Comparison of ENCODE assay signal across 16 cellular contexts in genomic region chr1:210496063-210496462, GRCh38.
DNase-seq lines count a peak whose midpoint lies in the region; TF ChIP-seq lines count a peak whose summit lies in the region.
"Had no signal": no experiment of that assay in that cellular context is flagged by ENCODE, and none has a peak within 500 bp of the region (broad histone marks: within the 10 kb centered on the region; RNA-seq: fewer than 3 reads in every experiment).

No MANE protein-coding gene starts in this region.

- no peak for TF ChIP-seq CTCF in retinal pigment epithelial cell (conservative IDR thresholded peaks at IDR 0.05; ENCODE audit: low read depth, low read length)

- POLR2A ChIA-PET in CD4-positive, alpha-beta memory T cell (lab: Charles Lee; ENCODE audit: partially characterized antibody) = no interaction called here

- H3K27ac ChIP-seq in CD4-positive, alpha-beta memory T cell (ENCODE audit: low read depth, low read length) = no peak overlapping the region

- H3K4me3 Mint-ChIP-seq in CD4-positive, alpha-beta memory T cell = no peak overlapping the region
- H3K4me3 Mint-ChIP-seq: activated B cell treated with CpG ODN at 0.5 μM for 24 hours; CD4-positive, alpha-beta T cell; stimulated activated effector memory CD8-positive, alpha-beta T cell treated with anti-CD3 and anti-CD28 coated beads, Interleukin-12 subunit alpha, Interleukin-12 subunit beta, amount 100 ng/mL, for 72 hours had no signal

- no peak overlapping the region for H3K4me3 ChIP-seq in adipocyte (ENCODE audit: low read length)
- no peak overlapping the region for H3K4me3 ChIP-seq in retinal pigment epithelial cell (ENCODE audit: low read length)
- no peak overlapping the region for H3K4me3 ChIP-seq in CD4-positive, alpha-beta memory T cell (ENCODE audit: low read length in 2 of 2)

- no peak overlapping the region for H3K27ac Mint-ChIP-seq in CD4-positive, alpha-beta memory T cell
- H3K27ac Mint-ChIP-seq: activated B cell treated with CpG ODN at 0.5 μM for 24 hours; CD4-positive, alpha-beta T cell; stimulated activated effector memory CD8-positive, alpha-beta T cell treated with anti-CD3 and anti-CD28 coated beads, Interleukin-12 subunit alpha, Interleukin-12 subunit beta, amount 100 ng/mL, for 72 hours had no signal

- intact Hi-C loops in CD4-positive, alpha-beta memory T cell (cut with micrococcal nuclease) = no loop called here

- no peak overlapping the region for H3K9ac ChIP-seq in adipocyte (ENCODE audit: low read length)

- no peaks in the 10 kb centered on the region for H3K27me3 Mint-ChIP-seq in CD4-positive, alpha-beta memory T cell
- H3K27me3 Mint-ChIP-seq: activated B cell treated with CpG ODN at 0.5 μM for 24 hours; CD4-positive, alpha-beta T cell had no signal

- CTCF ChIA-PET in CD4-positive, alpha-beta memory T cell (lab: Charles Lee; ENCODE audit: partially characterized antibody) = no interaction called here

- no peaks in the 10 kb centered on the region for H3K4me1 Mint-ChIP-seq in CD4-positive, alpha-beta memory T cell
- H3K4me1 Mint-ChIP-seq: activated B cell treated with CpG ODN at 0.5 μM for 24 hours; stimulated activated effector memory CD8-positive, alpha-beta T cell treated with anti-CD3 and anti-CD28 coated beads, Interleukin-12 subunit alpha, Interleukin-12 subunit beta, amount 100 ng/mL, for 72 hours had no signal

- H3K9me3 Mint-ChIP-seq in CD4-positive, alpha-beta memory T cell = no peaks in the 10 kb centered on the region
- H3K9me3 Mint-ChIP-seq: activated B cell treated with CpG ODN at 0.5 μM for 24 hours; activated naive CD4-positive, alpha-beta T cell treated with anti-CD3 and anti-CD28 coated beads, Interleukin-2, amount 50 U/mL, for 72 hours; CD4-positive, alpha-beta T cell; stimulated activated effector memory CD8-positive, alpha-beta T cell treated with anti-CD3 and anti-CD28 coated beads, Interleukin-12 subunit alpha, Interleukin-12 subunit beta, amount 100 ng/mL, for 72 hours had no signal

- no peaks in the 10 kb centered on the region for H3K9me3 ChIP-seq in adipocyte (ENCODE audit: control insufficient read depth, low read length)
- no peaks in the 10 kb centered on the region for H3K9me3 ChIP-seq in CD4-positive, alpha-beta memory T cell (ENCODE audit: control insufficient read depth in 1 of 2, low read length in 2 of 2)

- H3K36me3 Mint-ChIP-seq in CD4-positive, alpha-beta memory T cell = no peaks in the 10 kb centered on the region
- H3K36me3 Mint-ChIP-seq: activated naive CD4-positive, alpha-beta T cell treated with anti-CD3 and anti-CD28 coated beads, Interleukin-2, amount 50 U/mL, for 72 hours; stimulated activated effector memory CD8-positive, alpha-beta T cell treated with anti-CD3 and anti-CD28 coated beads, Interleukin-12 subunit alpha, Interleukin-12 subunit beta, amount 100 ng/mL, for 72 hours had no signal

- DNase-seq in EL = peak; percentile 77
- DNase-seq in adipocyte (ENCODE audit: low read depth) = peak; percentile 71
- peak; percentile 96 for DNase-seq in foreskin melanocyte
- DNase-seq in retinal pigment epithelial cell (ENCODE audit: low read depth) = peak; percentile 16
- DNase-seq in NCI-H1417 treated with DMSO at 0.1 percent for 48 hours (lab: John Stamatoyannopoulos, UW) = no peak
- DNase-seq in AG08396 (ENCODE audit: low spot score) = no peak
- DNase-seq in CD4-positive, alpha-beta memory T cell = no peak
- DNase-seq in NCI-H1930 (lab: John Stamatoyannopoulos, UW) = no peak
- DNase-seq: activated B cell treated with CpG ODN at 0.5 μM for 24 hours; activated CD8-positive, alpha-beta memory T cell treated with anti-CD3 and anti-CD28 coated beads, Interleukin-2, amount 50 U/mL, for 4 hours; CD4-positive, alpha-beta T cell; NCI-H2171 treated with DMSO at 0.1 percent for 48 hours; stimulated activated CD4-positive, alpha-beta T cell treated with anti-CD3 and anti-CD28 coated beads, Interleukin-4, amount 100 ng/mL, for 1 hour; SW 1271 had no signal

- H3K36me3 ChIP-seq in adipocyte (ENCODE audit: control insufficient read depth, insufficient read depth, low read length, severe bottlenecking) = no peaks in the 10 kb centered on the region
- H3K36me3 ChIP-seq in CD4-positive, alpha-beta memory T cell (ENCODE audit: insufficient read depth, low read length) = no peaks in the 10 kb centered on the region

- no peaks in the 10 kb centered on the region for H3K4me1 ChIP-seq in adipocyte (ENCODE audit: control insufficient read depth, insufficient read depth, low read length)
- H3K4me1 ChIP-seq in CD4-positive, alpha-beta memory T cell (ENCODE audit: insufficient read depth, low read length) = no peaks in the 10 kb centered on the region

- H3K27me3 ChIP-seq in adipocyte (replicated peaks; ENCODE audit: control insufficient read depth, insufficient read depth, low read length) = no peaks in the 10 kb centered on the region
- no peaks in the 10 kb centered on the region for H3K27me3 ChIP-seq in CD4-positive, alpha-beta memory T cell (ENCODE audit: insufficient read depth, low read length)

Comparison
In these comparisons a context has a peak if more than half of its experiments do, and no peak if none do; other contexts are left out.
1. DNase-seq: peak in EL (single experiment), adipocyte (single experiment), foreskin melanocyte (single experiment) and retinal pigment epithelial cell (single experiment); none in NCI-H1417 treated with DMSO at 0.1 percent for 48 hours (single experiment), AG08396 (single experiment), CD4-positive, alpha-beta memory T cell (0 of 5) and NCI-H1930 (0 of 2).